23 cellular contexts compared by ENCODE assay signal in genomic region chr7:18845700-18846099, GRCh38.
DNase-seq lines count a peak whose midpoint lies in the region; ATAC-seq and TF ChIP-seq lines count a peak whose summit lies in the region.
"Had no signal": no experiment of that assay in that cellular context is flagged by ENCODE, and none has a peak within 500 bp of the region (broad histone marks: within the 10 kb centered on the region; RNA-seq: fewer than 3 reads in every experiment).

No MANE protein-coding gene starts in this region.

- 94 to 98% methylated on average over 6 of the region's 6 CpGs for WGBS in aorta, 2 donors

- no peak overlapping the region for H3K4me3 ChIP-seq in BE2C (ENCODE audit: low read depth, low read length)
- H3K4me3 ChIP-seq in aorta (ENCODE audit: low read length in 2 of 2): no peak overlapping the region
- H3K4me3 ChIP-seq: GM23248 had no signal

- peaks cover 36% of the 10 kb centered on the region for H3K4me1 Mint-ChIP-seq in mesothelial cell of epicardium
- H3K4me1 Mint-ChIP-seq: CD4-positive, alpha-beta memory T cell had no signal

- TF ChIP-seq CTCF in BE2C (IDR thresholded peaks at IDR 0.05; ENCODE audit: low read depth, low read length) (no peak), mesothelial cell of epicardium (IDR thresholded peaks at IDR 0.05; ENCODE audit: unreplicated experiment) (no peak)

- peaks cover 42% of the 10 kb centered on the region for H3K4me1 ChIP-seq in BE2C
- H3K4me1 ChIP-seq in aorta (ENCODE audit: control insufficient read depth in 1 of 2, insufficient read depth in 2 of 2, low read length in 2 of 2): no peaks in the 10 kb centered on the region

- 0 out of 3 replicates have a peak, but pooled peaks have one; percentile 4 for ATAC-seq in SK-N-SH treated with all-trans-retinoic acid at 6 μM for 48 hours
- ATAC-seq in aorta (ENCODE audit: low FRiP score): peak; percentile 57

- H3K27ac ChIP-seq in aorta (ENCODE audit: low read depth in 1 of 2, low read length in 2 of 2): no peak overlapping the region
- H3K27ac ChIP-seq: GM23248, KMS-11 had no signal

- H3K27me3 ChIP-seq in BE2C: no peaks in the 10 kb centered on the region
- no peaks in the 10 kb centered on the region for H3K27me3 ChIP-seq in aorta (ENCODE audit: control insufficient read depth in 1 of 2, insufficient read depth in 2 of 2, low read length in 1 of 2)

- H3K27ac Mint-ChIP-seq in mesothelial cell of epicardium: peak overlapping the region; percentile 77
- H3K27ac Mint-ChIP-seq: CD4-positive, alpha-beta memory T cell; IgD-negative memory B cell had no signal

- H3K27me3 Mint-ChIP-seq in mesothelial cell of epicardium (ENCODE audit: low read depth): no peaks in the 10 kb centered on the region
- H3K27me3 Mint-ChIP-seq: CD4-positive, alpha-beta memory T cell; IgD-negative memory B cell had no signal

- intact Hi-C loops in aorta (cut with DNase I) (no loop called here), head of caudate nucleus (cut with DNase I) (no loop called here)

- no peak overlapping the region for H3K4me3 Mint-ChIP-seq in mesothelial cell of epicardium
- H3K4me3 Mint-ChIP-seq: CD4-positive, alpha-beta memory T cell; IgD-negative memory B cell had no signal

- H3K36me3 ChIP-seq in BE2C (no peaks in the 10 kb centered on the region), aorta (ENCODE audit: control insufficient read depth in 1 of 2, insufficient read depth in 2 of 2, low read length in 1 of 2) (no peaks in the 10 kb centered on the region)

- no peaks in the 10 kb centered on the region for H3K9me3 Mint-ChIP-seq in mesothelial cell of epicardium

- H3K36me3 Mint-ChIP-seq in mesothelial cell of epicardium: peaks cover 1% of the 10 kb centered on the region
- H3K36me3 Mint-ChIP-seq: CD4-positive, alpha-beta memory T cell; IgD-negative memory B cell had no signal

- DNase-seq in BE2C (peak; percentile 32), mesothelial cell of epicardium (ENCODE audit: low spot score in 2 of 2, unreplicated experiment in 2 of 2) (no peak), aorta (no peak), superior temporal gyrus (ENCODE audit: extremely low spot score) (no peak), head of caudate nucleus (no peak)
- DNase-seq in stimulated activated CD4-positive, alpha-beta T cell treated with anti-CD3 and anti-CD28 coated beads, Interleukin-4, amount 100 ng/mL, for 4 hours: no peak
- DNase-seq: AML-193; C1 segment of cervical spinal cord; CD4-positive, alpha-beta memory T cell; COR-L47; GM23248; H7; MM.1S; NCI-H2029 treated with DMSO at 0.1 percent for 48 hours; NCI-H446 treated with DMSO at 0.1 percent for 48 hours; NCI-H526; NCI-H82; NK-92 treated with Interleukin-12 subunit alpha and Interleukin-12 subunit beta, amount 100 ng/mL, for 24 hours; Right ventricle myocardium superior; RPMI8226 had no signal

- H3K9me3 ChIP-seq in BE2C (no peaks in the 10 kb centered on the region), aorta (ENCODE audit: control insufficient read depth, low read length) (no peaks in the 10 kb centered on the region)

TF ChIP-seq in SK-N-SH treated with all-trans-retinoic acid at 6 μM for 48 hours, 23 proteins besides CTCF, POLR2A, EP300 and RAD21:
- TF ChIP-seq ZC3H10 (CRISPR knock-in tag; IDR thresholded peaks at IDR 0.05) (no peak), ZFP30 (CRISPR knock-in tag; IDR thresholded peaks at IDR 0.05) (no peak), PPARA (CRISPR knock-in tag; IDR thresholded peaks at IDR 0.05; ENCODE audit: borderline replicate concordance) (no peak), TSHZ2 (CRISPR knock-in tag; IDR thresholded peaks at IDR 0.05) (no peak)
